15 cellular contexts compared by ENCODE assay signal in genomic region chr3:159846255-159846654, GRCh38. TPM values are rescaled to one million over a fixed set of nuclear protein-coding genes. Genes with fewer than 3 reads are reported as not detected.
"Had no signal": no experiment of that assay in that cellular context is flagged by ENCODE, and none has a peak within 500 bp of the region (broad histone marks: within the 10 kb centered on the region; RNA-seq: fewer than 3 reads in every experiment).

No MANE protein-coding gene starts in this region.

- H3K27ac ChIP-seq: coronary artery, neutrophil, parathyroid adenoma, thoracic aorta had no signal

- H3K9ac ChIP-seq: parathyroid adenoma had no signal

- H3K27me3 ChIP-seq: neutrophil, sigmoid colon had no signal

- H3K36me3 Mint-ChIP-seq: activated naive CD8-positive, alpha-beta T cell; immature natural killer cell; natural killer cell treated with Interleukin-12 subunit alpha and Interleukin-12 subunit beta and Interleukin-15 and Interleukin-18, amount 100 ng/mL, for 72 hours; stimulated activated effector memory CD8-positive, alpha-beta T cell treated with anti-CD3 and anti-CD28 coated beads, Interleukin-12 subunit alpha, Interleukin-12 subunit beta, amount 100 ng/mL, for 72 hours had no signal

- H3K4me3 Mint-ChIP-seq: activated naive CD8-positive, alpha-beta T cell; central memory CD8-positive, alpha-beta T cell; immature natural killer cell; natural killer cell treated with Interleukin-12 subunit alpha and Interleukin-12 subunit beta and Interleukin-15 and Interleukin-18, amount 100 ng/mL, for 72 hours; stimulated activated effector memory CD8-positive, alpha-beta T cell treated with anti-CD3 and anti-CD28 coated beads, Interleukin-12 subunit alpha, Interleukin-12 subunit beta, amount 100 ng/mL, for 72 hours had no signal

- DNase-seq: activated CD4-positive, alpha-beta T cell treated with anti-CD3 and anti-CD28 coated beads, Interleukin-2, amount 50 U/mL, for 48 hours; immature natural killer cell; sigmoid colon; stimulated activated CD4-positive, alpha-beta T cell treated with anti-CD3 and anti-CD28 coated beads, Interleukin-4, amount 100 ng/mL, for 24 hours; SW 1271; T-helper 2 cell had no signal

- H3K9me3 ChIP-seq: sigmoid colon, thoracic aorta had no signal

- H3K9me3 Mint-ChIP-seq: central memory CD8-positive, alpha-beta T cell; natural killer cell treated with Interleukin-12 subunit alpha and Interleukin-12 subunit beta and Interleukin-15 and Interleukin-18, amount 100 ng/mL, for 72 hours; stimulated activated effector memory CD8-positive, alpha-beta T cell treated with anti-CD3 and anti-CD28 coated beads, Interleukin-12 subunit alpha, Interleukin-12 subunit beta, amount 100 ng/mL, for 72 hours had no signal

- ATAC-seq: esophagus mucosa; natural killer cell treated with Interleukin-12 subunit alpha and Interleukin-12 subunit beta and Interleukin-15 and Interleukin-18, amount 100 ng/mL, for 72 hours; stimulated activated effector memory CD8-positive, alpha-beta T cell treated with anti-CD3 and anti-CD28 coated beads, Interleukin-12 subunit alpha, Interleukin-12 subunit beta, amount 100 ng/mL, for 72 hours had no signal

- H3K4me1 ChIP-seq: parathyroid adenoma had no signal

- H3K36me3 ChIP-seq: neutrophil, sigmoid colon, thoracic aorta had no signal

- H3K4me3 ChIP-seq: coronary artery, sigmoid colon, thoracic aorta had no signal

- H3K4me1 Mint-ChIP-seq: central memory CD8-positive, alpha-beta T cell; immature natural killer cell; stimulated activated effector memory CD8-positive, alpha-beta T cell treated with anti-CD3 and anti-CD28 coated beads, Interleukin-12 subunit alpha, Interleukin-12 subunit beta, amount 100 ng/mL, for 72 hours had no signal

- H3K27ac Mint-ChIP-seq: activated naive CD8-positive, alpha-beta T cell; immature natural killer cell; natural killer cell treated with Interleukin-12 subunit alpha and Interleukin-12 subunit beta and Interleukin-15 and Interleukin-18, amount 100 ng/mL, for 72 hours; stimulated activated effector memory CD8-positive, alpha-beta T cell treated with anti-CD3 and anti-CD28 coated beads, Interleukin-12 subunit alpha, Interleukin-12 subunit beta, amount 100 ng/mL, for 72 hours had no signal

- H2AFZ ChIP-seq: parathyroid adenoma had no signal

RNA-seq across cellular contexts. Expression of gene SCHIP1, which starts 6.6 kb away (rescaled TPM):
- total RNA-seq: natural killer cell treated with Interleukin-12 subunit alpha and Interleukin-12 subunit beta and Interleukin-15 and Interleukin-18, amount 100 ng/mL, for 72 hours had no signal
- polyA plus RNA-seq: immature natural killer cell had no signal
